ENCODE assay signal across 23 cellular contexts in genomic region chr1:228873714-228874113, GRCh38.
DNase-seq lines count a peak whose midpoint lies in the region; TF ChIP-seq lines count a peak whose summit lies in the region.
"Had no signal": no experiment of that assay in that cellular context is flagged by ENCODE, and none has a peak within 500 bp of the region (broad histone marks: within the 10 kb centered on the region; RNA-seq: fewer than 3 reads in every experiment).

No MANE protein-coding gene starts in this region.

- H3K27me3 Mint-ChIP-seq in osteocyte (ENCODE audit: unreplicated experiment) = peaks cover 28% of the 10 kb centered on the region
- no peaks in the 10 kb centered on the region for H3K27me3 Mint-ChIP-seq in type B pancreatic cell
- no peaks in the 10 kb centered on the region for H3K27me3 Mint-ChIP-seq in glutamatergic neuron (ENCODE audit: unreplicated experiment)
- H3K27me3 Mint-ChIP-seq in HFFc6 (ENCODE audit: insufficient read depth) = peaks cover 6% of the 10 kb centered on the region; the same call in 1 of the 2 replicates

- peaks cover 7% of the 10 kb centered on the region for H3K4me1 Mint-ChIP-seq in osteocyte (ENCODE audit: unreplicated experiment)
- H3K4me1 Mint-ChIP-seq in type B pancreatic cell (ENCODE audit: unreplicated experiment) = peaks cover 27% of the 10 kb centered on the region
- H3K4me1 Mint-ChIP-seq in glutamatergic neuron (ENCODE audit: low read depth, unreplicated experiment) = peaks cover 18% of the 10 kb centered on the region
- H3K4me1 Mint-ChIP-seq in HFFc6 (ENCODE audit: low read depth) = no peaks in the 10 kb centered on the region

- no peak overlapping the region for H3K27ac Mint-ChIP-seq in osteocyte (ENCODE audit: unreplicated experiment)
- H3K27ac Mint-ChIP-seq in type B pancreatic cell = peak overlapping the region; percentile 22
- H3K27ac Mint-ChIP-seq in glutamatergic neuron (ENCODE audit: unreplicated experiment) = no peak overlapping the region
- no peak overlapping the region for H3K27ac Mint-ChIP-seq in HFFc6
- H3K27ac Mint-ChIP-seq: CD14-positive monocyte had no signal

- H3K4me3 Mint-ChIP-seq in osteocyte (ENCODE audit: unreplicated experiment) (no peak overlapping the region), type B pancreatic cell (no peak overlapping the region), glutamatergic neuron (ENCODE audit: unreplicated experiment) (no peak overlapping the region), HFFc6 (no peak overlapping the region)
- H3K4me3 Mint-ChIP-seq: CD14-positive monocyte; CD8-positive, alpha-beta memory T cell had no signal

- no peak for TF ChIP-seq CTCF in NB4 (IDR thresholded peaks at IDR 0.05; ENCODE audit: low read depth, low read length)
- TF ChIP-seq CTCF in osteocyte (IDR thresholded peaks at IDR 0.05) = no peak
- TF ChIP-seq CTCF in type B pancreatic cell (conservative IDR thresholded peaks at IDR 0.05) = no peak
- TF ChIP-seq CTCF in glutamatergic neuron (IDR thresholded peaks at IDR 0.05; ENCODE audit: partially characterized antibody, unreplicated experiment) = no peak
- TF ChIP-seq CTCF in HFFc6 (IDR thresholded peaks at IDR 0.05) = no peak

- H3K9me3 Mint-ChIP-seq in osteocyte (ENCODE audit: unreplicated experiment) (no peaks in the 10 kb centered on the region), type B pancreatic cell (no peaks in the 10 kb centered on the region), glutamatergic neuron (ENCODE audit: unreplicated experiment) (peaks cover 5% of the 10 kb centered on the region), HFFc6 (peaks cover 38% of the 10 kb centered on the region)
- H3K9me3 Mint-ChIP-seq: CD14-positive monocyte; CD8-positive, alpha-beta memory T cell had no signal

- H3K36me3 Mint-ChIP-seq in osteocyte (ENCODE audit: unreplicated experiment) = no peaks in the 10 kb centered on the region
- H3K36me3 Mint-ChIP-seq in type B pancreatic cell = no peaks in the 10 kb centered on the region
- H3K36me3 Mint-ChIP-seq in glutamatergic neuron (ENCODE audit: unreplicated experiment) = no peaks in the 10 kb centered on the region
- 0 out of 2 replicates have a peak, but pooled peaks cover 4% of the 10 kb centered on the region for H3K36me3 Mint-ChIP-seq in HFFc6 (ENCODE audit: low read depth)
- H3K36me3 Mint-ChIP-seq: CD8-positive, alpha-beta memory T cell had no signal

- peak; percentile 18 for DNase-seq in EL
- peak; percentile 40 for DNase-seq in NB4 (ENCODE audit: low read depth)
- peak; percentile 42 for DNase-seq in osteocyte (ENCODE audit: extremely low spot score, unreplicated experiment)
- no peak for DNase-seq in type B pancreatic cell (ENCODE audit: extremely low spot score, unreplicated experiment)
- no peak for DNase-seq in glutamatergic neuron
- no peak for DNase-seq in HFFc6
- no peak for DNase-seq in glomerular visceral epithelial cell (ENCODE audit: extremely low spot score)
- DNase-seq: BE2C; CD8-positive, alpha-beta memory T cell; GDM1; GOT3; KBM-7; MV-4-11; NCI-H1105 treated with DMSO at 0.1 percent for 48 hours; NCI-H2029; NCI-H446 treated with DMSO at 0.1 percent for 48 hours; NCI-H526; NCI-H82; PC-9; SJCRH30 had no signal

- no peak overlapping the region for H3K4me3 ChIP-seq in NB4 (ENCODE audit: low read depth, low read length)
- H3K4me3 ChIP-seq: GM12878, HAP-1, PC-9, SJCRH30 had no signal

- TF ChIP-seq POLR2A in NB4 (IDR thresholded peaks at IDR 0.05; ENCODE audit: extremely low read depth, insufficient read length) = no peak

Comparison
In these comparisons a context has a peak if more than half of its experiments do, and no peak if none do; other contexts are left out.
1. DNase-seq: peak in EL (single experiment), NB4 (single experiment) and osteocyte (single experiment); none in type B pancreatic cell (single experiment), glutamatergic neuron (single experiment), HFFc6 (single experiment) and glomerular visceral epithelial cell (single experiment).